ENCODE assay signal across 16 cellular contexts in the genomic region with DNA sequence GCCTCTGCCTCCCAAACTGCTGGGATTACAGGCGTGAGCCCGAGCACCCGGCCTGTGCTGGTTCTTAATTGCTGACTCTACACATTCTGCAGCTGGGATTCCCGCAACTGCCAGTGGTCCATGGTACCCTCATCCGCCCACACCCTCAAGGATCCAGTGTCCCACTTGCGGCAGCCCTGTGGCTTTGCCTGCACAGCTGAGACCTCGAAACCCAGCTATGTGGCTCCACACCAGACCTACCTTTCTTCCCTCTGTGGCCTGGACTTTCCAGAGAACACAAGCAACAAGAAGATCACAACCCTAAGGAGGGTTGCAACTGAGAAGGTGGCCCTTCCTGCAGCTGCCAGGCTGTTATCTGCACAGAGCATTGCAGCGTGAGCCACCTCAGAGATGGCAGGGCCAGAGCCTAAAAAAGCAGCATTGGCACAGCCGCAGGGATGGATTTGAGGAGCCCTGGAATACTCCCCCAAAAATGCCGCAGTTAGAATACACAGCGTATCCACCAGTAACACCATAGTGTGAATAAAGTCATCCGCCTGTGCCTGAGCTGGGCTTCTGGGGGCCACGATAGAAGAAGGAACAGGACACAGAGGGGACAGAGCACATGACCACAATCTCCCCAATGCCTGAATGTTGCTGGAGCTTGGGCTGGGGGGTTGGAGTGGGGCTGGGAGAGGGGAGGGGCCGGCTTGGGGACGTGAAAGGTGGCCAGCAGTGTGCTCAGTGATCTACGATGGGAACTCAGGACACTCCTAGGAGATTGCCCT. TPM values are rescaled to one million over a fixed set of nuclear protein-coding genes. Genes with fewer than 3 reads are reported as not detected.
A peak's percentile ranks its signal among the peaks of the same experiment; 100 is the strongest.
DNase-seq lines count a peak whose midpoint lies in the region; ATAC-seq and TF ChIP-seq lines count a peak whose summit lies in the region.
"Had no signal": no experiment of that assay in that cellular context is flagged by ENCODE, and none has a peak within 500 bp of the region (broad histone marks: within the 10 kb centered on the region; RNA-seq: fewer than 3 reads in every experiment).

No MANE protein-coding gene starts in this region.

- peak overlapping the region; percentile 74 to 94 (median 85) for H3K4me3 Mint-ChIP-seq in CD8-positive, alpha-beta memory T cell
- peak overlapping the region; percentile 33 for H3K4me3 Mint-ChIP-seq in activated naive CD4-positive, alpha-beta T cell treated with anti-CD3 and anti-CD28 coated beads, Interleukin-2, amount 50 U/mL, for 24 hours
- H3K4me3 Mint-ChIP-seq in glutamatergic neuron (ENCODE audit: unreplicated experiment), result no peak overlapping the region

- H2BK5ac ChIP-seq in neuronal stem cell (ENCODE audit: low read length), result no peak overlapping the region

- DNase-seq in CD8-positive, alpha-beta memory T cell, result no peak
- DNase-seq in neuronal stem cell (ENCODE audit: low spot score) (no peak), SHP77 (lab: John Stamatoyannopoulos, UW) (no peak), anterior cingulate cortex (lab: John Stamatoyannopoulos, UW) (no peak), psoas muscle (no peak), glutamatergic neuron (no peak)
- DNase-seq: C1 segment of cervical spinal cord, kidney glomerular epithelial cell, NCI-H146, NCI-H526 treated with DMSO at 0.1 percent for 48 hours, T-helper 1 cell had no signal

- no peak overlapping the region for H3K4ac ChIP-seq in neuronal stem cell (ENCODE audit: low read length)

- peaks cover 43 to 77% (median 62%) of the 10 kb centered on the region in 3 donors for H3K4me1 Mint-ChIP-seq in CD8-positive, alpha-beta memory T cell
- peaks cover 81% of the 10 kb centered on the region for H3K4me1 Mint-ChIP-seq in activated naive CD4-positive, alpha-beta T cell treated with anti-CD3 and anti-CD28 coated beads, Interleukin-2, amount 50 U/mL, for 24 hours
- H3K4me1 Mint-ChIP-seq in glutamatergic neuron (ENCODE audit: low read depth, unreplicated experiment), result no peaks in the 10 kb centered on the region

- H3K4me2 ChIP-seq in KMS-11 (peak overlapping the region; percentile 80), neuronal stem cell (ENCODE audit: insufficient read depth, low read length, poor library complexity, severe bottlenecking) (no peak overlapping the region)

- H3K36me3 Mint-ChIP-seq in CD8-positive, alpha-beta memory T cell, result peaks cover 0 to 9% (median 0%) of the 10 kb centered on the region in 3 donors
- H3K36me3 Mint-ChIP-seq in activated naive CD4-positive, alpha-beta T cell treated with anti-CD3 and anti-CD28 coated beads, Interleukin-2, amount 50 U/mL, for 24 hours, result no peaks in the 10 kb centered on the region
- no peaks in the 10 kb centered on the region for H3K36me3 Mint-ChIP-seq in glutamatergic neuron (ENCODE audit: unreplicated experiment)

- no peak overlapping the region for H4K91ac ChIP-seq in neuronal stem cell (ENCODE audit: low read depth, low read length, poor library complexity)

- no peaks in the 10 kb centered on the region for H3K36me3 ChIP-seq in CD8-positive, alpha-beta memory T cell (ENCODE audit: insufficient read depth, low read length)
- no peaks in the 10 kb centered on the region for H3K36me3 ChIP-seq in KMS-11 (ENCODE audit: insufficient read depth)
- H3K36me3 ChIP-seq in neuronal stem cell (replicated peaks in 1 of 2; ENCODE audit: control insufficient read depth in 2 of 2, insufficient read depth in 2 of 2, low read length in 2 of 2), result no peaks in the 10 kb centered on the region
- H3K36me3 ChIP-seq in psoas muscle (ENCODE audit: insufficient read depth in 1 of 2, low read depth in 1 of 2), result no peaks in the 10 kb centered on the region
- H3K36me3 ChIP-seq: HAP-1 had no signal

- H3K79me2 ChIP-seq in KMS-11 (ENCODE audit: insufficient read depth, low read depth), result no peaks in the 10 kb centered on the region; the same call in 1 of the 2 replicates

- peaks cover 8 to 19% of the 10 kb centered on the region in 2 donors for H3K27me3 Mint-ChIP-seq in CD8-positive, alpha-beta memory T cell
- peaks cover 2% of the 10 kb centered on the region for H3K27me3 Mint-ChIP-seq in activated naive CD4-positive, alpha-beta T cell treated with anti-CD3 and anti-CD28 coated beads, Interleukin-2, amount 50 U/mL, for 24 hours
- peaks cover 5% of the 10 kb centered on the region for H3K27me3 Mint-ChIP-seq in glutamatergic neuron (ENCODE audit: unreplicated experiment)

- no peak overlapping the region for H2AK5ac ChIP-seq in neuronal stem cell (ENCODE audit: low read depth, low read length)

- H2AFZ ChIP-seq in KMS-11 (ENCODE audit: low read depth), result no peak overlapping the region
- no peak overlapping the region for H2AFZ ChIP-seq in neuronal stem cell (ENCODE audit: low read length)

- H4K8ac ChIP-seq in neuronal stem cell (ENCODE audit: low read depth, low read length), result no peak overlapping the region

- no peak overlapping the region for H3K23ac ChIP-seq in neuronal stem cell (ENCODE audit: low read depth, low read length, poor library complexity)

- H3K9me3 ChIP-seq in CD8-positive, alpha-beta memory T cell (ENCODE audit: low read length), result no peaks in the 10 kb centered on the region
- no peaks in the 10 kb centered on the region for H3K9me3 ChIP-seq in neuronal stem cell (replicated peaks in 1 of 2; ENCODE audit: control insufficient read depth in 2 of 2, insufficient read depth in 1 of 2, low read depth in 1 of 2, low read length in 2 of 2)
- no peaks in the 10 kb centered on the region for H3K9me3 ChIP-seq in psoas muscle
- H3K9me3 ChIP-seq: HAP-1 had no signal

- peak overlapping the region in 5 of 8 donors; percentile 6 to 85 (median 49) for H3K27ac Mint-ChIP-seq in CD8-positive, alpha-beta memory T cell
- peak overlapping the region; percentile 35 for H3K27ac Mint-ChIP-seq in activated naive CD4-positive, alpha-beta T cell treated with anti-CD3 and anti-CD28 coated beads, Interleukin-2, amount 50 U/mL, for 24 hours
- H3K27ac Mint-ChIP-seq in glutamatergic neuron (ENCODE audit: unreplicated experiment), result no peak overlapping the region

- intact Hi-C loops in psoas muscle (cut with DNase I), result no loop called here

- CTCF ChIA-PET in CD8-positive, alpha-beta memory T cell (lab: Charles Lee), result interaction anchor here (1.3 to 6.1 kb wide), 12 partner anchors 15 to 99 kb away, joined by 4 to 79 read pairs (median 9); no protein-coding TSS in a partner anchor

- H2BK120ac ChIP-seq in neuronal stem cell (ENCODE audit: low read depth, low read length), result no peak overlapping the region

- ATAC-seq in psoas muscle, result no peak

- H3K14ac ChIP-seq in neuronal stem cell (ENCODE audit: low read length), result no peak overlapping the region

- no peaks in the 10 kb centered on the region for H4K20me1 ChIP-seq in KMS-11 (ENCODE audit: insufficient read depth)

- peaks cover 21% of the 10 kb centered on the region for H3K4me1 ChIP-seq in CD8-positive, alpha-beta memory T cell (ENCODE audit: insufficient read depth, low read length)
- H3K4me1 ChIP-seq in KMS-11 (ENCODE audit: low read depth, poor library complexity, severe bottlenecking), result peaks cover 100% of the 10 kb centered on the region
- H3K4me1 ChIP-seq in neuronal stem cell (ENCODE audit: control insufficient read depth in 2 of 2, insufficient read depth in 1 of 2, low read depth in 1 of 2, low read length in 2 of 2), result peaks cover 0 to 8% of the 10 kb centered on the region in 2 donors
- H3K4me1 ChIP-seq in psoas muscle, result no peaks in the 10 kb centered on the region

- POLR2A ChIA-PET in CD8-positive, alpha-beta memory T cell (lab: Charles Lee), result no interaction called here

- H3K79me1 ChIP-seq in neuronal stem cell (ENCODE audit: low read depth, low read length), result no peaks in the 10 kb centered on the region

- peak overlapping the region; percentile 94 for H2BK15ac ChIP-seq in neuronal stem cell (ENCODE audit: low read length)

- peak overlapping the region; percentile 77 for H3K18ac ChIP-seq in neuronal stem cell (ENCODE audit: low read length)

- H2BK12ac ChIP-seq in neuronal stem cell (ENCODE audit: low read length), result no peak overlapping the region

- no peaks in the 10 kb centered on the region for H3K27me3 ChIP-seq in CD8-positive, alpha-beta memory T cell (ENCODE audit: insufficient read depth, low read length, poor library complexity, severe bottlenecking)
- H3K27me3 ChIP-seq in KMS-11 (ENCODE audit: insufficient read depth, low read depth) (no peaks in the 10 kb centered on the region), neuronal stem cell (ENCODE audit: control insufficient read depth in 3 of 3, insufficient read depth in 3 of 3, low read depth in 1 of 3, low read length in 3 of 3) (no peaks in the 10 kb centered on the region), psoas muscle (ENCODE audit: insufficient read depth in 3 of 3, low read length in 2 of 3) (no peaks in the 10 kb centered on the region)

- no peaks in the 10 kb centered on the region for H3K9me3 Mint-ChIP-seq in CD8-positive, alpha-beta memory T cell
- no peaks in the 10 kb centered on the region for H3K9me3 Mint-ChIP-seq in activated naive CD4-positive, alpha-beta T cell treated with anti-CD3 and anti-CD28 coated beads, Interleukin-2, amount 50 U/mL, for 24 hours
- no peaks in the 10 kb centered on the region for H3K9me3 Mint-ChIP-seq in glutamatergic neuron (ENCODE audit: unreplicated experiment)

- H3K4me3 ChIP-seq in CD8-positive, alpha-beta memory T cell (ENCODE audit: low read length), result no peak overlapping the region
- H3K4me3 ChIP-seq in KMS-11 (IDR thresholded peaks at IDR 0.05; ENCODE audit: insufficient read depth, low read depth, low read length), result no peak overlapping the region
- no peak overlapping the region for H3K4me3 ChIP-seq in neuronal stem cell (ENCODE audit: low read length in 2 of 2)
- no peak overlapping the region for H3K4me3 ChIP-seq in psoas muscle
- H3K4me3 ChIP-seq: HAP-1 had no signal

- WGBS in neuronal stem cell (ENCODE audit: extremely low coverage in 2 of 2, insufficient read length in 2 of 2, insufficient replicate concordance in 1 of 2), 2 donors, result no CpG with 5 or more reads among the region's 16 CpGs
- 83 to 84% (median 84%) methylated on average over 16 of the region's 16 CpGs for WGBS in psoas muscle, 3 donors

- no peak for TF ChIP-seq CTCF in KMS-11 (conservative IDR thresholded peaks at IDR 0.05; ENCODE audit: low read depth, low read length)
- TF ChIP-seq CTCF in psoas muscle (IDR thresholded peaks at IDR 0.05), result no peak
- TF ChIP-seq CTCF in glutamatergic neuron (IDR thresholded peaks at IDR 0.05; ENCODE audit: partially characterized antibody, unreplicated experiment), result no peak

- H3K27ac ChIP-seq in CD8-positive, alpha-beta memory T cell (ENCODE audit: low read depth, low read length), result no peak overlapping the region
- H3K27ac ChIP-seq in KMS-11 (peak overlapping the region; percentile 99), neuronal stem cell (replicated peaks; ENCODE audit: low read length) (no peak overlapping the region), psoas muscle (no peak overlapping the region)
- H3K27ac ChIP-seq: epithelial cell of prostate had no signal

- H3K9ac ChIP-seq in KMS-11 (peak overlapping the region; percentile 2; the same call in 1 of the 2 replicates), neuronal stem cell (ENCODE audit: low read depth, low read length, poor library complexity) (no peak overlapping the region)

RNA-seq across cellular contexts. Expression of gene GPR55, which starts 1.9 kb away (rescaled TPM):
- 10 to 100 TPM; 11.1 to 11.6 TPM for total RNA-seq in CD8-positive, alpha-beta memory T cell
- 3.5 TPM for polyA plus RNA-seq in CD8-positive, alpha-beta memory T cell
- not detected for polyA plus RNA-seq in neuronal stem cell (2013, experiment 1 of 2)
- polyA plus RNA-seq in neuronal stem cell (2013, experiment 2 of 2), result not detected
- under 1 TPM in 1 of 4 donors, not detected in 3; 0.32 TPM for total RNA-seq in psoas muscle
- polyA plus RNA-seq in psoas muscle, result under 1 TPM in 2 of 3 donors, not detected in 1; 0.01 to 0.03 TPM
- not detected for total RNA-seq in glutamatergic neuron (ENCODE audit: unreplicated experiment)
- total RNA-seq: renal cortical epithelial cell had no signal

RNA-seq across cellular contexts. Expression of gene ITM2C, which starts 58.4 kb away (rescaled TPM):
- total RNA-seq in CD8-positive, alpha-beta memory T cell, result 10 to 100 TPM; 56.1 to 58.6 TPM
- polyA plus RNA-seq in CD8-positive, alpha-beta memory T cell, result 50.1 TPM
- 167 TPM for polyA plus RNA-seq in neuronal stem cell (2013, experiment 1 of 2)
- polyA plus RNA-seq in neuronal stem cell (2013, experiment 2 of 2), result 168 TPM
- 10 to 100 TPM in 2 of 4 donors, 1 to 10 TPM in 2; 9.0 to 20.3 (median 10.6) TPM for total RNA-seq in psoas muscle
- polyA plus RNA-seq in psoas muscle, result 10 to 100 TPM in 2 of 3 donors, 1 to 10 TPM in 1; 9.1 to 12.6 (median 11.5) TPM
- 72.0 TPM for total RNA-seq in glutamatergic neuron (ENCODE audit: unreplicated experiment)

Comparison
In these comparisons a context has a peak if more than half of its experiments do, and no peak if none do; other contexts are left out.
1. RNA of gene GPR55, which starts 1.9 kb away (total RNA-seq): 11.1 to 11.6 TPM in CD8-positive, alpha-beta memory T cell; 0.32 TPM in psoas muscle and not detected in glutamatergic neuron (single experiment); every median in the first group is over 4 times any median in the second.